31 cellular contexts compared by ENCODE assay signal in the genomic region with DNA sequence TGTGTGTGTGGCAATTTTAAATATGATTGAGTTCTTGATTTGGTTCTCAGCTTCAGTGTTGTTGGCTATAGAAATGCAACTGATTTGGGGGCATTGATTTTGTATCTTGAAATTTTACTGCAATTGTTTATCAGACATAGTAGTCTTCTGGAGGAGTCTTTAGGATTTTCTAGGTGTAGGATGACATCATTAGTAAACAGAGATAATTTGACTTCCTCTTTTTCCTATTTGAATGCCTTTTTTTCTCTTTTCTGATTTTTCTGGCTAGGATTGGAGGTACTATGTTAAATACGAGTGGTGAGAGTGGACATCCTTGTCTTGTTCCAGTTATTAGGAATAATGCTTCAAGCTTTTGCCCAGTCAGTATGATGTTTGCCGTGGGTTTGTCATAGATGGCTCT.
"Had no signal": no experiment of that assay in that cellular context is flagged by ENCODE, and none has a peak within 500 bp of the region (broad histone marks: within the 10 kb centered on the region; RNA-seq: fewer than 3 reads in every experiment).

No MANE protein-coding gene starts in this region.

- H3K4me2 ChIP-seq: hepatocyte had no signal

- ATAC-seq: activated CD4-positive, alpha-beta T cell treated with anti-CD3 and anti-CD28 coated beads for 36 hours; activated CD8-positive, alpha-beta memory T cell treated with anti-CD3 and anti-CD28 coated beads, Interleukin-2, amount 10 ng/mL, durations not matched to agents 7 days and 5 days; activated CD8-positive, alpha-beta T cell treated with anti-CD3 and anti-CD28 coated beads, Interleukin-2, amount 10 ng/mL, durations not matched to agents 7 days and 5 days; activated naive CD8-positive, alpha-beta T cell treated with anti-CD3 and anti-CD28 coated beads, Interleukin-2, amount 50 U/mL, for 24 hours; body of pancreas; effector memory CD8-positive, alpha-beta T cell; foreskin keratinocyte; gastrocnemius medialis; heart left ventricle had no signal

- H3K9me3 ChIP-seq: adrenal gland, body of pancreas, esophagus muscularis mucosa, gastrocnemius medialis had no signal

- DNase-seq: activated CD4-positive, alpha-beta memory T cell treated with anti-CD3 and anti-CD28 coated beads for 36 hours; activated CD4-positive, alpha-beta T cell treated with anti-CD3 and anti-CD28 coated beads for 36 hours; activated CD4-positive, alpha-beta T cell treated with anti-CD3 and anti-CD28 coated beads, Interleukin-2, amount 10 ng/mL, durations not matched to agents 24 days and 14 days; activated CD4-positive, CD25-positive, alpha-beta regulatory T cell; activated CD4-positive, CD25-positive, alpha-beta regulatory T cell treated with anti-CD3 and anti-CD28 coated beads, Interleukin-2, amount 50 U/mL, for 72 hours; activated CD8-positive, alpha-beta memory T cell treated with anti-CD3 and anti-CD28 coated beads, Interleukin-2, amount 10 ng/mL, durations not matched to agents 7 days and 5 days; activated CD8-positive, alpha-beta memory T cell treated with anti-CD3 and anti-CD28 coated beads, Interleukin-2, amount 50 U/mL, for 4 hours; activated CD8-positive, alpha-beta T cell treated with anti-CD3 and anti-CD28 coated beads, Interleukin-2, amount 10 ng/mL, durations not matched to agents 7 days and 5 days; activated effector memory CD4-positive, alpha-beta T cell treated with anti-CD3 and anti-CD28 coated beads, Interleukin-2, amount 50 U/mL, for 16 hours; activated naive CD4-positive, alpha-beta T cell treated with anti-CD3 and anti-CD28 coated beads for 36 hours; activated naive CD8-positive, alpha-beta T cell treated with anti-CD3 and anti-CD28 coated beads for 36 hours; activated naive CD8-positive, alpha-beta T cell treated with anti-CD3 and anti-CD28 coated beads, Interleukin-2, amount 50 U/mL, for 24 hours; activated T-cell treated with anti-CD3 and anti-CD28 coated beads, Interleukin-2, amount 50 U/mL, for 1 hour; activated T-cell treated with anti-CD3 and anti-CD28 coated beads, Interleukin-2, amount 50 U/mL, for 48 hours; adrenal gland; amygdala; aorta; body of pancreas; caudate nucleus; cortex of kidney; dermis blood vessel endothelial cell; effector CD4-positive, alpha-beta T cell; effector memory CD8-positive, alpha-beta T cell; erythroblast; foreskin keratinocyte; gastrocnemius medialis; glutamatergic neuron; heart left ventricle had no signal

- H3K27me3 ChIP-seq: adrenal gland, body of pancreas, esophagus muscularis mucosa, foreskin keratinocyte, gastrocnemius medialis, heart left ventricle, hepatocyte had no signal

- FAIRE-seq: colon had no signal

- H3K36me3 ChIP-seq: adrenal gland, esophagus muscularis mucosa, gastrocnemius medialis, heart left ventricle had no signal

- H3K79me2 ChIP-seq: hepatocyte had no signal

- H3K27ac ChIP-seq: adrenal gland, body of pancreas, esophagus muscularis mucosa, foreskin keratinocyte, gastrocnemius medialis, heart left ventricle, hepatocyte had no signal

- H3K4me3 ChIP-seq: adrenal gland, body of pancreas, esophagus muscularis mucosa, gastrocnemius medialis, heart left ventricle, hepatocyte had no signal

- H2AFZ ChIP-seq: hepatocyte had no signal

- H3K4me1 ChIP-seq: adrenal gland, body of pancreas, esophagus muscularis mucosa, foreskin keratinocyte, gastrocnemius medialis, heart left ventricle had no signal
